Comparison of ENCODE assay signal across 19 cellular contexts in genomic region chr12:25202139-25202538, GRCh38. TPM values are rescaled to one million over a fixed set of nuclear protein-coding genes. Genes with fewer than 3 reads are reported as not detected.
DNase-seq lines count a peak whose midpoint lies in the region; ATAC-seq, FAIRE-seq and TF ChIP-seq lines count a peak whose summit lies in the region.
"Had no signal": no experiment of that assay in that cellular context is flagged by ENCODE, and none has a peak within 500 bp of the region (broad histone marks: within the 10 kb centered on the region; RNA-seq: fewer than 3 reads in every experiment).

No MANE protein-coding gene starts in this region.

- no peak overlapping the region for H3K4me2 ChIP-seq in H1 (ENCODE audit: insufficient read depth in 1 of 2, low read depth in 2 of 2, low read length in 2 of 2)

- H3K23me2 ChIP-seq in H1 (ENCODE audit: low read depth, low read length), result no peaks in the 10 kb centered on the region

- peak overlapping the region; percentile 93 for H3K14ac ChIP-seq in H1 (ENCODE audit: insufficient read length)

- H3K27ac ChIP-seq in CD8-positive, alpha-beta T cell (ENCODE audit: low read depth, low read length), result no peak overlapping the region
- H3K27ac ChIP-seq in H1 (ENCODE audit: low read depth, low read length), result no peak overlapping the region
- no peak overlapping the region for H3K27ac ChIP-seq in esophagus muscularis mucosa (replicated peaks in 1 of 4)
- H3K27ac ChIP-seq: C4-2B, SJSA1 had no signal

- peak overlapping the region; percentile 27 for H3K23ac ChIP-seq in H1 (ENCODE audit: insufficient read length)

- H3K4me3 Mint-ChIP-seq in CD8-positive, alpha-beta T cell, result no peak overlapping the region
- no peak overlapping the region for H3K4me3 Mint-ChIP-seq in progenitor cell of endocrine pancreas (ENCODE audit: low read depth)
- H3K4me3 Mint-ChIP-seq: HFFc6 had no signal

- H3K18ac ChIP-seq in H1 (ENCODE audit: extremely low read depth, low read length), result no peak overlapping the region

- intact Hi-C loops in CD8-positive, alpha-beta T cell (cut with DNase I, micrococcal nuclease), result no loop called here
- intact Hi-C loops in esophagus muscularis mucosa (cut with DNase I), result no loop called here

- POLR2A ChIA-PET in CD8-positive, alpha-beta T cell (lab: Charles Lee), result interaction anchor here (0.6 to 0.7 kb wide), 2 partner anchors 68 to 87 kb away, joined by 3 read pairs; no protein-coding TSS in a partner anchor
- POLR2A ChIA-PET in H1 (lab: Charles Lee; ENCODE audit: partially characterized antibody), result interaction anchor here (0.9 kb wide), 1 partner anchor 12 kb away, joined by 3 read pairs; no protein-coding TSS in a partner anchor

- no peak for TF ChIP-seq CTCF in CD8-positive, alpha-beta T cell (IDR thresholded peaks at IDR 0.05)
- TF ChIP-seq CTCF in H1 (IDR thresholded peaks at IDR 0.05; ENCODE audit: control extremely low read depth in 1 of 3, insufficient read depth in 1 of 3, low read depth in 1 of 3, low read length in 3 of 3), result no peak
- no peak for TF ChIP-seq CTCF in progenitor cell of endocrine pancreas (IDR thresholded peaks at IDR 0.05; ENCODE audit: unreplicated experiment)
- TF ChIP-seq CTCF in esophagus muscularis mucosa (IDR thresholded peaks at IDR 0.05), result no peak

- no peak overlapping the region for H2BK15ac ChIP-seq in H1 (ENCODE audit: low read length)

- H2AK5ac ChIP-seq in H1 (ENCODE audit: low read depth, low read length), result no peak overlapping the region

- H4K8ac ChIP-seq in H1 (ENCODE audit: extremely low read depth, insufficient read depth, low read length), result no peak overlapping the region

- no peaks in the 10 kb centered on the region for H3K27me3 ChIP-seq in CD8-positive, alpha-beta T cell (ENCODE audit: insufficient read depth, low read length)
- no peaks in the 10 kb centered on the region for H3K27me3 ChIP-seq in H1 (replicated peaks in 1 of 4; ENCODE audit: control insufficient read depth in 3 of 4, extremely low read depth in 1 of 4, insufficient read depth in 3 of 4, low read length in 3 of 4)
- H3K27me3 ChIP-seq in esophagus muscularis mucosa, result no peaks in the 10 kb centered on the region
- H3K27me3 ChIP-seq: SJSA1 had no signal

- no peak overlapping the region for H3K4me3 ChIP-seq in CD8-positive, alpha-beta T cell (ENCODE audit: low read depth, low read length)
- H3K4me3 ChIP-seq in H1 (ENCODE audit: extremely low read depth in 1 of 4, insufficient read depth in 2 of 4, low read depth in 3 of 4, low read length in 4 of 4) (no peak overlapping the region), esophagus muscularis mucosa (no peak overlapping the region)
- H3K4me3 ChIP-seq: SJSA1 had no signal

- no peak for ATAC-seq in CD8-positive, alpha-beta T cell
- ATAC-seq: PC-3 had no signal

- WGBS in H1 (ENCODE audit: extremely low coverage in 1 of 2, insufficient coverage in 1 of 2, insufficient read length in 1 of 2, insufficient replicate concordance in 2 of 2, low coverage in 1 of 2, low lambda C conversion rate in 2 of 2, missing lambda C conversion rate in 1 of 2), 2 experiments, result 92% methylated on average over 2 of the region's 2 CpGs; no CpG with 5 or more reads in 1 of the 2 experiments
- 91% methylated on average over 2 of the region's 2 CpGs for WGBS in esophagus muscularis mucosa

- peaks cover 0 to 2% of the 10 kb centered on the region in 2 experiments for H4K20me1 ChIP-seq in H1 (replicated peaks in 1 of 2; ENCODE audit: control insufficient read depth in 1 of 2, insufficient read depth in 2 of 2, low read length in 2 of 2)

- H2BK20ac ChIP-seq in H1 (ENCODE audit: low read length), result no peak overlapping the region

- CTCF ChIA-PET in CD8-positive, alpha-beta T cell (lab: Charles Lee), result no interaction called here
- CTCF ChIA-PET in H1 (lab: Charles Lee; ENCODE audit: partially characterized antibody), result no interaction called here

- peak; percentile 42 for FAIRE-seq in GM12892 (lab: Jason Lieb, UNC)
- FAIRE-seq in H1 (lab: Jason Lieb, UNC), result no peak
- FAIRE-seq: GM18507 had no signal

- no peaks in the 10 kb centered on the region for H3K9me3 Mint-ChIP-seq in CD8-positive, alpha-beta T cell
- H3K9me3 Mint-ChIP-seq in progenitor cell of endocrine pancreas (ENCODE audit: low read depth), result no peaks in the 10 kb centered on the region
- H3K9me3 Mint-ChIP-seq: HFFc6 had no signal

- no peak for TF ChIP-seq EP300 in H1 (IDR thresholded peaks at IDR 0.05; ENCODE audit: borderline replicate concordance in 1 of 2, low read depth in 2 of 2, low read length in 2 of 2)
- TF ChIP-seq EP300 in esophagus muscularis mucosa (IDR thresholded peaks at IDR 0.05), result no peak

- no peak overlapping the region for H4K91ac ChIP-seq in H1 (replicated peaks; ENCODE audit: insufficient read length, low read length)

- no peak overlapping the region for H2BK12ac ChIP-seq in H1 (ENCODE audit: low read depth, low read length)

- H3K79me1 ChIP-seq in H1 (ENCODE audit: low read depth, low read length), result no peaks in the 10 kb centered on the region

- TF ChIP-seq POLR2A in GM12892 (IDR thresholded peaks at IDR 0.05; ENCODE audit: low read depth, low read length) (no peak), H1 (IDR thresholded peaks at IDR 0.05; ENCODE audit: control extremely low read depth in 1 of 2, low read depth in 2 of 2, low read length in 2 of 2) (no peak), esophagus muscularis mucosa (IDR thresholded peaks at IDR 0.05; ENCODE audit: low read depth) (no peak)

- H3K9ac ChIP-seq in H1 (replicated peaks in 1 of 4; ENCODE audit: extremely low read depth in 1 of 4, low read depth in 3 of 4, low read length in 3 of 4), result no peak overlapping the region

- no peak for TF ChIP-seq RAD21 in H1 (IDR thresholded peaks at IDR 0.05 in 1 of 2, conservative IDR thresholded peaks at IDR 0.05 in 1 of 2; ENCODE audit: low read depth in 2 of 2, low read length in 2 of 2)

- no peak overlapping the region for H2BK120ac ChIP-seq in H1 (replicated peaks; ENCODE audit: low read depth, low read length)

- H3K4me1 Mint-ChIP-seq in CD8-positive, alpha-beta T cell (ENCODE audit: low read depth), result peaks cover 37% of the 10 kb centered on the region
- H3K4me1 Mint-ChIP-seq in progenitor cell of endocrine pancreas (ENCODE audit: low read depth), result peaks cover 2% of the 10 kb centered on the region

- H3K4ac ChIP-seq in H1 (replicated peaks; ENCODE audit: insufficient read length, low read depth, low read length), result no peak overlapping the region

- H3K36me3 ChIP-seq in CD8-positive, alpha-beta T cell (ENCODE audit: insufficient read depth, low read length), result peaks cover 6% of the 10 kb centered on the region
- peaks cover 0 to 12% (median 2%) of the 10 kb centered on the region in 4 experiments; a peak in 2 of 8 replicates for H3K36me3 ChIP-seq in H1 (ENCODE audit: control insufficient read depth in 2 of 4, insufficient read depth in 4 of 4, low read length in 3 of 4)
- H3K36me3 ChIP-seq in esophagus muscularis mucosa, result peaks cover 0 to 34% (median 4%) of the 10 kb centered on the region in 4 donors

- no peak for DNase-seq in CD8-positive, alpha-beta T cell
- no peak for DNase-seq in GM12892 (ENCODE audit: insufficient read length)
- DNase-seq in H1 (ENCODE audit: low read depth in 1 of 2, low spot score in 2 of 2), result no peak
- DNase-seq in progenitor cell of endocrine pancreas (ENCODE audit: low spot score, unreplicated experiment), result no peak
- no peak for DNase-seq in activated gamma-delta T cell (lab: John Stamatoyannopoulos, UW)
- DNase-seq in esophagus muscularis mucosa (ENCODE audit: extremely low spot score), result no peak
- DNase-seq in DMS 273 (lab: John Stamatoyannopoulos, UW; ENCODE audit: unreplicated experiment), result no peak
- DNase-seq: DMS79, HFFc6, KBM-7, NCI-H1417 treated with DMSO at 0.1 percent for 48 hours, NCI-H2029, NCI-H2171, NCI-H446 treated with DMSO at 0.1 percent for 48 hours, NCI-H82, PC-3 had no signal

- no peak overlapping the region for H4K5ac ChIP-seq in H1 (ENCODE audit: insufficient read length, low read depth, low read length)

- peaks cover 49% of the 10 kb centered on the region for H3K36me3 Mint-ChIP-seq in CD8-positive, alpha-beta T cell
- H3K36me3 Mint-ChIP-seq in progenitor cell of endocrine pancreas (ENCODE audit: insufficient read depth), result peaks cover 6% of the 10 kb centered on the region

- no peaks in the 10 kb centered on the region for H3K79me2 ChIP-seq in H1 (ENCODE audit: control insufficient read depth in 1 of 2, insufficient read depth in 2 of 2, low read length in 2 of 2)

- H3K9me3 ChIP-seq in CD8-positive, alpha-beta T cell (ENCODE audit: low read length), result no peaks in the 10 kb centered on the region
- H3K9me3 ChIP-seq in H1 (ENCODE audit: insufficient read depth in 2 of 2, low read depth in 1 of 2, low read length in 1 of 2), result no peaks in the 10 kb centered on the region
- H3K9me3 ChIP-seq in esophagus muscularis mucosa, result no peaks in the 10 kb centered on the region
- H3K9me3 ChIP-seq: SJSA1 had no signal

- H2BK5ac ChIP-seq in H1 (ENCODE audit: low read depth, low read length), result no peak overlapping the region

- no peaks in the 10 kb centered on the region for H3K27me3 Mint-ChIP-seq in CD8-positive, alpha-beta T cell (ENCODE audit: low read depth)
- no peaks in the 10 kb centered on the region for H3K27me3 Mint-ChIP-seq in progenitor cell of endocrine pancreas

- H3K27ac Mint-ChIP-seq in CD8-positive, alpha-beta T cell, result peak overlapping the region; percentile 32
- peak overlapping the region; percentile 4 for H3K27ac Mint-ChIP-seq in progenitor cell of endocrine pancreas
- H3K27ac Mint-ChIP-seq: HFFc6 had no signal

- no peak overlapping the region for H2AFZ ChIP-seq in H1 (ENCODE audit: low read length)

- H3K4me1 ChIP-seq in CD8-positive, alpha-beta T cell (ENCODE audit: insufficient read depth, low read length), result no peaks in the 10 kb centered on the region
- H3K4me1 ChIP-seq in H1 (replicated peaks in 1 of 4; ENCODE audit: control insufficient read depth in 3 of 4, insufficient read depth in 4 of 4, low read length in 3 of 4), result no peaks in the 10 kb centered on the region
- H3K4me1 ChIP-seq in esophagus muscularis mucosa, result peaks cover 0 to 10% (median 5%) of the 10 kb centered on the region in 4 donors

- no peak overlapping the region for H3K56ac ChIP-seq in H1 (replicated peaks; ENCODE audit: insufficient read length, low read depth, low read length)

RNA-seq across cellular contexts. Expression of gene ETFRF1, which starts 7.1 kb away (rescaled TPM):
- total RNA-seq in CD8-positive, alpha-beta T cell, result 10 to 100 TPM; 29.2 to 30.1 TPM
- 18.8 TPM for polyA plus RNA-seq in GM12892 (2012; ENCODE audit: missing spikeins)
- total RNA-seq in H1 (2021; fragmentation: NEBNext Ultra II Directional; extraction: Animal tissue kit (Norgen Biotek cat#: 25700)), result 7.7 TPM in 2 replicates
- polyA plus RNA-seq in H1 (2011; rRNA removed), result 2.7 and 4.3 TPM in 2 replicates
- polyA plus RNA-seq in H1 (2011; cell fraction: cytosol; rRNA removed), result 6.8 TPM
- 1.0 TPM for polyA plus RNA-seq in H1 (2011; cell fraction: nucleus; rRNA removed)
- polyA plus RNA-seq in H1 (2012, experiment 1 of 2), result 1.9 to 4.9 TPM (median 2.5 TPM) in 4 replicates
- polyA plus RNA-seq in H1 (2012, experiment 2 of 2), result 2.0 TPM
- 12.2 TPM for polyA plus RNA-seq in H1 (2013, experiment 1 of 2)
- 11.0 TPM for polyA plus RNA-seq in H1 (2013, experiment 2 of 2)
- 1.0 and 2.2 TPM in 2 replicates for polyA minus RNA-seq in H1 (2011; rRNA and poly(A)+ RNA removed)
- polyA minus RNA-seq in H1 (2011; cell fraction: cytosol; rRNA and poly(A)+ RNA removed), result 3.9 TPM
- polyA minus RNA-seq in H1 (2011; cell fraction: nucleus; rRNA and poly(A)+ RNA removed), result 6.4 TPM
- total RNA-seq in progenitor cell of endocrine pancreas (23.1 and 26.8 TPM in 2 replicates), esophagus muscularis mucosa (10 to 100 TPM; 26.4 to 61.9 (median 40.3) TPM)

RNA-seq across cellular contexts. Expression of gene DNAI7, which starts 7.2 kb away (rescaled TPM):
- total RNA-seq in CD8-positive, alpha-beta T cell, result under 1 TPM; 0.16 to 0.53 TPM
- polyA plus RNA-seq in GM12892 (2012; ENCODE audit: missing spikeins), result not detected
- total RNA-seq in H1 (2021; fragmentation: NEBNext Ultra II Directional; extraction: Animal tissue kit (Norgen Biotek cat#: 25700)), result 0.28 TPM in 1 of 2 replicates, not detected in the other
- polyA plus RNA-seq in H1 (2011; rRNA removed), result 0.12 TPM in 1 of 2 replicates, not detected in the other
- polyA plus RNA-seq in H1 (2011; cell fraction: cytosol; rRNA removed), result 0.05 TPM
- not detected for polyA plus RNA-seq in H1 (2011; cell fraction: nucleus; rRNA removed)
- polyA plus RNA-seq in H1 (2012, experiment 1 of 2), result 0.42 TPM in 1 of 4 replicates, not detected in the others
- polyA plus RNA-seq in H1 (2012, experiment 2 of 2), result not detected
- polyA plus RNA-seq in H1 (2013, experiment 1 of 2), result 0.41 TPM
- 0.28 TPM for polyA plus RNA-seq in H1 (2013, experiment 2 of 2)
- 0.49 TPM in 1 of 2 replicates, not detected in the other for polyA minus RNA-seq in H1 (2011; rRNA and poly(A)+ RNA removed)
- polyA minus RNA-seq in H1 (2011; cell fraction: cytosol; rRNA and poly(A)+ RNA removed), result not detected
- polyA minus RNA-seq in H1 (2011; cell fraction: nucleus; rRNA and poly(A)+ RNA removed), result not detected
- total RNA-seq in progenitor cell of endocrine pancreas (3.1 and 3.3 TPM in 2 replicates), esophagus muscularis mucosa (1 to 10 TPM in 1 of 4 donors, under 1 TPM in 2, not detected in 1; 0.26 to 1.3 (median 0.40) TPM)
- total RNA-seq: PC-3 had no signal

RNA-seq across cellular contexts. Expression of gene KRAS, which starts 48.6 kb away (rescaled TPM):
- total RNA-seq in CD8-positive, alpha-beta T cell, result 10 to 100 TPM; 47.1 to 49.3 TPM
- polyA plus RNA-seq in GM12892 (2012; ENCODE audit: missing spikeins), result 7.5 TPM
- total RNA-seq in H1 (2021; fragmentation: NEBNext Ultra II Directional; extraction: Animal tissue kit (Norgen Biotek cat#: 25700)), result 62.9 and 64.6 TPM in 2 replicates
- 15.8 and 24.8 TPM in 2 replicates for polyA plus RNA-seq in H1 (2011; rRNA removed)
- polyA plus RNA-seq in H1 (2011; cell fraction: cytosol; rRNA removed), result 25.8 TPM
- polyA plus RNA-seq in H1 (2011; cell fraction: nucleus; rRNA removed), result 10.7 TPM
- polyA plus RNA-seq in H1 (2012, experiment 1 of 2), result 15.2 to 33.8 TPM (median 19.6 TPM) in 4 replicates
- 3.0 TPM for polyA plus RNA-seq in H1 (2012, experiment 2 of 2)
- 57.0 TPM for polyA plus RNA-seq in H1 (2013, experiment 1 of 2)
- 56.3 TPM for polyA plus RNA-seq in H1 (2013, experiment 2 of 2)
- polyA minus RNA-seq in H1 (2011; rRNA and poly(A)+ RNA removed), result 23.7 and 32.2 TPM in 2 replicates
- polyA minus RNA-seq in H1 (2011; cell fraction: cytosol; rRNA and poly(A)+ RNA removed), result 22.0 TPM
- 31.2 TPM for polyA minus RNA-seq in H1 (2011; cell fraction: nucleus; rRNA and poly(A)+ RNA removed)
- 87.7 and 88.8 TPM in 2 replicates for total RNA-seq in progenitor cell of endocrine pancreas
- total RNA-seq in esophagus muscularis mucosa, result 10 to 100 TPM; 29.0 to 37.0 (median 34.1) TPM
